Comparison of ENCODE assay signal across 10 cellular contexts in genomic region chr3:10299679-10300078, GRCh38. TPM values are rescaled to one million over a fixed set of nuclear protein-coding genes. Genes with fewer than 3 reads are reported as not detected.
DNase-seq lines count a peak whose midpoint lies in the region; ATAC-seq and TF ChIP-seq lines count a peak whose summit lies in the region.
"Had no signal": no experiment of that assay in that cellular context is flagged by ENCODE, and none has a peak within 500 bp of the region (broad histone marks: within the 10 kb centered on the region; RNA-seq: fewer than 3 reads in every experiment).

No MANE protein-coding gene starts in this region.

- peaks cover 9% of the 10 kb centered on the region for H3K4me1 ChIP-seq in OCI-LY1 (ENCODE audit: insufficient read depth, low read length, severe bottlenecking)
- peaks cover 3% of the 10 kb centered on the region for H3K4me1 ChIP-seq in mesenchymal stem cell (ENCODE audit: control insufficient read depth, insufficient read depth, low read depth, low read length)

- no peaks in the 10 kb centered on the region for H3K9me2 ChIP-seq in OCI-LY1 (ENCODE audit: low read depth, low read length)

- no peaks in the 10 kb centered on the region for H3K79me2 ChIP-seq in OCI-LY1 (ENCODE audit: insufficient read depth, low read length)

- no peak overlapping the region for H2BK12ac ChIP-seq in mesenchymal stem cell (ENCODE audit: low read length in 2 of 2)

- H3K4me2 ChIP-seq in OCI-LY1 (ENCODE audit: low read length) (no peak overlapping the region), mesenchymal stem cell (ENCODE audit: low read length, poor library complexity, severe bottlenecking) (no peak overlapping the region)

- peaks cover 84% of the 10 kb centered on the region for H3K36me3 ChIP-seq in OCI-LY1 (ENCODE audit: insufficient read depth, low read length)
- H3K36me3 ChIP-seq in mesenchymal stem cell (ENCODE audit: control insufficient read depth in 1 of 2, insufficient read depth in 2 of 2, low read depth in 1 of 2, low read length in 2 of 2) = peaks cover 58 to 76% of the 10 kb centered on the region in 2 experiments

- H4K8ac ChIP-seq in mesenchymal stem cell (ENCODE audit: low read length) = no peak overlapping the region

- H3K9ac ChIP-seq in OCI-LY1 (ENCODE audit: low read length) = no peak overlapping the region
- peak overlapping the region; percentile 54 for H3K9ac ChIP-seq in mesenchymal stem cell (ENCODE audit: low read length)

- H2AFZ ChIP-seq in OCI-LY1 (ENCODE audit: low read length) (no peak overlapping the region), mesenchymal stem cell (ENCODE audit: low read depth, low read length) (no peak overlapping the region)

- H3K23ac ChIP-seq in mesenchymal stem cell (ENCODE audit: low read length in 2 of 2) = no peak overlapping the region

- no peak for DNase-seq in mesenchymal stem cell
- DNase-seq in RPMI8226 = no peak
- no peak for DNase-seq in inferior parietal cortex (ENCODE audit: extremely low spot score)
- DNase-seq: MV-4-11 had no signal

- no peak overlapping the region for H3K18ac ChIP-seq in mesenchymal stem cell (ENCODE audit: low read depth in 1 of 2, low read length in 2 of 2)

- H2BK120ac ChIP-seq in mesenchymal stem cell (ENCODE audit: low read depth, low read length) = no peak overlapping the region

- no peak overlapping the region for H3K14ac ChIP-seq in mesenchymal stem cell (ENCODE audit: low read length in 2 of 2)

- peak overlapping the region; percentile 17 for H3K27ac ChIP-seq in OCI-LY1 (ENCODE audit: low read depth, low read length, poor library complexity, severe bottlenecking)
- peak overlapping the region; percentile 1 for H3K27ac ChIP-seq in mesenchymal stem cell (ENCODE audit: low read length, poor library complexity, severe bottlenecking)
- H3K27ac ChIP-seq: coronary artery had no signal

- no peak for TF ChIP-seq CTCF in OCI-LY1 (IDR thresholded peaks at IDR 0.05; ENCODE audit: low read length)

- H3K79me1 ChIP-seq in mesenchymal stem cell (replicated peaks; ENCODE audit: low read length, poor library complexity, severe bottlenecking) = peaks cover 24% of the 10 kb centered on the region

- ATAC-seq in GM18502 (IDR thresholded peaks at IDR 0.05; ENCODE audit: poor library complexity, unreplicated experiment) (peak; percentile 74), GM21423 (IDR thresholded peaks at IDR 0.05; ENCODE audit: unreplicated experiment) (peak; percentile 76), GM21619 (IDR thresholded peaks at IDR 0.05; ENCODE audit: unreplicated experiment) (no peak), GM21515 (IDR thresholded peaks at IDR 0.05; ENCODE audit: unreplicated experiment) (no peak)

- no peak overlapping the region for H4K91ac ChIP-seq in mesenchymal stem cell (ENCODE audit: low read length)

- H3K27me3 ChIP-seq in OCI-LY1 (ENCODE audit: insufficient read depth, low read length) (no peaks in the 10 kb centered on the region), mesenchymal stem cell (ENCODE audit: control insufficient read depth in 1 of 2, insufficient read depth in 1 of 2, low read length in 2 of 2) (no peaks in the 10 kb centered on the region)

- no peak overlapping the region for H2AK5ac ChIP-seq in mesenchymal stem cell (ENCODE audit: low read length, severe bottlenecking)

- H2BK15ac ChIP-seq in mesenchymal stem cell (ENCODE audit: low read depth, poor library complexity, severe bottlenecking) = no peak overlapping the region

- 91% methylated on average over 6 of the region's 6 CpGs for WGBS in mesenchymal stem cell

- no peaks in the 10 kb centered on the region for H4K20me1 ChIP-seq in OCI-LY1 (ENCODE audit: insufficient read depth, low read length)

- no peaks in the 10 kb centered on the region for H3F3A ChIP-seq in OCI-LY1 (ENCODE audit: insufficient read depth, low read length)

- H3K4ac ChIP-seq in mesenchymal stem cell (ENCODE audit: low read depth in 1 of 2, low read length in 2 of 2) = no peak overlapping the region

- H3K9me3 ChIP-seq in OCI-LY1 (ENCODE audit: low read length) = no peaks in the 10 kb centered on the region
- no peaks in the 10 kb centered on the region for H3K9me3 ChIP-seq in mesenchymal stem cell (ENCODE audit: control insufficient read depth, low read length)

- no peak overlapping the region for H3K4me3 ChIP-seq in OCI-LY1 (ENCODE audit: low read depth, low read length, poor library complexity, severe bottlenecking)
- no peak overlapping the region for H3K4me3 ChIP-seq in mesenchymal stem cell (ENCODE audit: insufficient read depth in 1 of 2, low read depth in 1 of 2, low read length in 2 of 2)
- H3K4me3 ChIP-seq: coronary artery had no signal

- no peak overlapping the region for H2BK5ac ChIP-seq in mesenchymal stem cell (ENCODE audit: low read depth, low read length, poor library complexity, severe bottlenecking)

RNA-seq across cellular contexts. Expression of gene GHRL, which starts 6.9 kb away (rescaled TPM):
- polyA plus RNA-seq in mesenchymal stem cell (2013, experiment 1 of 2) = not detected
- not detected for polyA plus RNA-seq in mesenchymal stem cell (2013, experiment 2 of 2)

RNA-seq across cellular contexts. Expression of gene SEC13, which starts 21.2 kb away (rescaled TPM):
- polyA plus RNA-seq in mesenchymal stem cell (2013, experiment 1 of 2) = 246 TPM
- 245 TPM for polyA plus RNA-seq in mesenchymal stem cell (2013, experiment 2 of 2)

RNA-seq across cellular contexts. Expression of gene TATDN2, which starts 51.4 kb away (rescaled TPM):
- polyA plus RNA-seq in mesenchymal stem cell (2013, experiment 1 of 2) = 17.8 TPM
- polyA plus RNA-seq in mesenchymal stem cell (2013, experiment 2 of 2) = 17.5 TPM

Comparison
In these comparisons a context has a peak if more than half of its experiments do, and no peak if none do; other contexts are left out.
1. ATAC-seq: peak in GM18502 (single experiment) and GM21423 (single experiment); none in GM21619 (single experiment) and GM21515 (single experiment).